ENCODE assay signal across 10 cellular contexts in the genomic region with DNA sequence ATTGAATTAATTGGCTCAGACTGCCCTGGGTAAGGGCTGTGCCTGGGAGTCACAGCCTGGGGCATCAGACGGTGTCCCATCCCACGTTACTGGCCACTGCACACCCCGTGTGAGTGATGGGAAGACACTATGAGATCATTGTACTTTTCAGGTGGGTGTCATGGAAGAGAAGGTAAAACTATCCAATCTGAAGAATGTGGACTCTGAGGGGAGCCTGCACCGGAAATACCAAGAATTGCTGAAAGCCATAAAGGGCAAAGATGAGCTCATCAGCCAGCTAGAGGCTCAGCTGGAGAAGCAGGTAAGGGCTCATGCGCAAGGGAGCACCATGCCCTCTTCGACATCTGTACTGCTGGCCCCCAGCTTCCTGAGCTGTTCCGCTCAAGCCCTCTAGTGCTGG. TPM values are rescaled to one million over a fixed set of nuclear protein-coding genes. Genes with fewer than 3 reads are reported as not detected.
DNase-seq lines count a peak whose midpoint lies in the region; ATAC-seq, FAIRE-seq and TF ChIP-seq lines count a peak whose summit lies in the region.
"Had no signal": no experiment of that assay in that cellular context is flagged by ENCODE, and none has a peak within 500 bp of the region (broad histone marks: within the 10 kb centered on the region; RNA-seq: fewer than 3 reads in every experiment).

No MANE protein-coding gene starts in this region.

- TF ChIP-seq POLR2A in A549 (IDR thresholded peaks at IDR 0.05; ENCODE audit: low read length) = no peak

- H3K4me2 ChIP-seq in A549 = no peak overlapping the region

- peaks cover 0 to 17% of the 10 kb centered on the region in 2 experiments; a peak in 2 of 3 replicates for H3K36me3 ChIP-seq in HEK293 (ENCODE audit: control insufficient read depth in 2 of 2, insufficient read depth in 1 of 2, low read length in 2 of 2)

- TF ChIP-seq RAD21 in A549 (conservative IDR thresholded peaks at IDR 0.05 in 1 of 2, IDR thresholded peaks at IDR 0.05 in 1 of 2) = no peak

- H3K9me3 ChIP-seq in A549 (no peaks in the 10 kb centered on the region), HEK293 (ENCODE audit: control insufficient read depth, insufficient read depth, low read depth, low read length) (no peaks in the 10 kb centered on the region)

- no peak overlapping the region for H3K4me3 ChIP-seq in A549
- H3K4me3 ChIP-seq in HEK293 (ENCODE audit: low read depth, low read length) = no peak overlapping the region
- H3K4me3 ChIP-seq: skin epidermis had no signal

- peaks cover 9% of the 10 kb centered on the region; the same call in 1 of the 3 replicates for H3K4me1 ChIP-seq in A549
- H3K4me1 ChIP-seq in HEK293 (ENCODE audit: control insufficient read depth, insufficient read depth, low read length) = no peaks in the 10 kb centered on the region; the same call in 1 of the 2 replicates

- DNase-seq in A549 (ENCODE audit: low read depth in 1 of 2, low spot score in 1 of 2) = peak in 1 of 2 experiments; percentile 11
- peak; percentile 53 for DNase-seq in amniotic epithelial cell (ENCODE audit: low read depth)
- peak; percentile 63 for DNase-seq in iris pigment epithelial cell (ENCODE audit: low read depth)
- DNase-seq in SKM-1 treated with dmso at 0.1 percent for 144 hours (lab: John Stamatoyannopoulos, UW; ENCODE audit: unreplicated experiment) = no peak
- DNase-seq in central memory CD4-positive, alpha-beta T cell = no peak
- DNase-seq in activated CD8-positive, alpha-beta memory T cell treated with anti-CD3 and anti-CD28 coated beads, Interleukin-2, amount 50 U/mL, for 4 hours = no peak
- no peak for DNase-seq in NCI-H2227 treated with DMSO at 0.1 percent for 48 hours (lab: John Stamatoyannopoulos, UW)
- DNase-seq: cortex of kidney had no signal

- H3K27ac ChIP-seq in A549 (no peak overlapping the region; a peak in 1 of 6 replicates), HEK293 (ENCODE audit: extremely low read depth, low read depth, low read length) (no peak overlapping the region)
- H3K27ac ChIP-seq: skin epidermis had no signal

- POLR2A ChIA-PET in A549 (lab: Yijun Ruan, JAX) = no interaction called here
- POLR2A ChIA-PET in HEK293 (lab: Yijun Ruan, JAX) = interaction anchor here (1.2 to 2.1 kb wide), 5 partner anchors 14 to 138 kb away, joined by 4 to 10 read pairs (median 8); a partner anchor contains a TSS

- 77% methylated on average over 7 of the region's 7 CpGs for WGBS in A549 (ENCODE audit: missing lambda C conversion rate)

- peak; percentile 39 to 57; a peak in 4 of 6 replicates for ATAC-seq in A549

- TF ChIP-seq CTCF in A549 (IDR thresholded peaks at IDR 0.05) (no peak), HEK293 (tag by site-specific recombination; IDR thresholded peaks at IDR 0.05) (no peak)

- no peak for TF ChIP-seq EP300 in A549 (IDR thresholded peaks at IDR 0.05)

- FAIRE-seq in A549 (lab: Jason Lieb, UNC) = no peak

- CTCF ChIA-PET in A549 (lab: Yijun Ruan, JAX) = interaction anchor here (1.0 to 31.9 kb wide), 6 partner anchors 11 to 134 kb away, joined by 3 to 517 read pairs (median 18); no protein-coding TSS in a partner anchor
- CTCF ChIA-PET in HEK293 (lab: Yijun Ruan, JAX) = interaction anchor here (0.9 to 4.3 kb wide), 7 partner anchors 10 to 197 kb away, joined by 4 to 45 read pairs (median 5); a partner anchor contains a TSS

TF ChIP-seq in A549, 52 proteins besides CTCF, POLR2A, EP300 and RAD21 (continues in another document):
- no peak for TF ChIP-seq EHMT2 (IDR thresholded peaks at IDR 0.05; ENCODE audit: low read depth)
- no peak for TF ChIP-seq HOXA7 (CRISPR knock-in tag; IDR thresholded peaks at IDR 0.05)
- TF ChIP-seq KDM5A (IDR thresholded peaks at IDR 0.05) = no peak
- TF ChIP-seq RNF2 (IDR thresholded peaks at IDR 0.05; ENCODE audit: borderline replicate concordance, low read depth) = no peak
- TF ChIP-seq BHLHE40 (IDR thresholded peaks at IDR 0.05; ENCODE audit: low read depth, low read length) = no peak
- TF ChIP-seq, protein P1, sequence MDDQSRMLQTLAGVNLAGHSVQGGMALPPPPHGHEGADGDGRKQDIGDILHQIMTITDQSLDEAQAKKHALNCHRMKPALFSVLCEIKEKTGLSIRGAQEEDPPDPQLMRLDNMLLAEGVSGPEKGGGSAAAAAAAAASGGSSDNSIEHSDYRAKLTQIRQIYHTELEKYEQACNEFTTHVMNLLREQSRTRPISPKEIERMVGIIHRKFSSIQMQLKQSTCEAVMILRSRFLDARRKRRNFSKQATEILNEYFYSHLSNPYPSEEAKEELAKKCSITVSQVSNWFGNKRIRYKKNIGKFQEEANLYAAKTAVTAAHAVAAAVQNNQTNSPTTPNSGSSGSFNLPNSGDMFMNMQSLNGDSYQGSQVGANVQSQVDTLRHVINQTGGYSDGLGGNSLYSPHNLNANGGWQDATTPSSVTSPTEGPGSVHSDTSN (IDR thresholded peaks at IDR 0.05) = no peak
- no peak for TF ChIP-seq RFX5 (IDR thresholded peaks at IDR 0.05)
- TF ChIP-seq MAZ (IDR thresholded peaks at IDR 0.05; ENCODE audit: borderline replicate concordance, low read depth, low read length) = no peak
- TF ChIP-seq, protein P2, sequence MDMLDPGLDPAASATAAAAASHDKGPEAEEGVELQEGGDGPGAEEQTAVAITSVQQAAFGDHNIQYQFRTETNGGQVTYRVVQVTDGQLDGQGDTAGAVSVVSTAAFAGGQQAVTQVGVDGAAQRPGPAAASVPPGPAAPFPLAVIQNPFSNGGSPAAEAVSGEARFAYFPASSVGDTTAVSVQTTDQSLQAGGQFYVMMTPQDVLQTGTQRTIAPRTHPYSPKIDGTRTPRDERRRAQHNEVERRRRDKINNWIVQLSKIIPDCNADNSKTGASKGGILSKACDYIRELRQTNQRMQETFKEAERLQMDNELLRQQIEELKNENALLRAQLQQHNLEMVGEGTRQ (IDR thresholded peaks at IDR 0.05) = no peak
- no peak for TF ChIP-seq KDM1A (IDR thresholded peaks at IDR 0.05; ENCODE audit: low read depth)
- TF ChIP-seq HOXB5 (CRISPR knock-in tag; IDR thresholded peaks at IDR 0.05) = no peak

TF ChIP-seq in HEK293, 187 proteins besides CTCF, POLR2A, EP300 and RAD21:
- TF ChIP-seq ZNF843 (tag by site-specific recombination; IDR thresholded peaks at IDR 0.05) (no peak), ZNF629 (tag by site-specific recombination; IDR thresholded peaks at IDR 0.05) (0 out of 2 replicates have a peak, but pooled peaks have one; percentile 38), ZIC2 (tag by site-specific recombination; IDR thresholded peaks at IDR 0.05) (peak; percentile 22; the same call in 1 of the 2 replicates), WT1 (tag by site-specific recombination; IDR thresholded peaks at IDR 0.05) (no peak), ZNF394 (tag by site-specific recombination; IDR thresholded peaks at IDR 0.05; ENCODE audit: borderline replicate concordance) (peak; percentile 37; the same call in 1 of the 2 replicates)
- TF ChIP-seq, protein P3, sequence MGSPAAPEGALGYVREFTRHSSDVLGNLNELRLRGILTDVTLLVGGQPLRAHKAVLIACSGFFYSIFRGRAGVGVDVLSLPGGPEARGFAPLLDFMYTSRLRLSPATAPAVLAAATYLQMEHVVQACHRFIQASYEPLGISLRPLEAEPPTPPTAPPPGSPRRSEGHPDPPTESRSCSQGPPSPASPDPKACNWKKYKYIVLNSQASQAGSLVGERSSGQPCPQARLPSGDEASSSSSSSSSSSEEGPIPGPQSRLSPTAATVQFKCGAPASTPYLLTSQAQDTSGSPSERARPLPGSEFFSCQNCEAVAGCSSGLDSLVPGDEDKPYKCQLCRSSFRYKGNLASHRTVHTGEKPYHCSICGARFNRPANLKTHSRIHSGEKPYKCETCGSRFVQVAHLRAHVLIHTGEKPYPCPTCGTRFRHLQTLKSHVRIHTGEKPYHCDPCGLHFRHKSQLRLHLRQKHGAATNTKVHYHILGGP (tag by site-specific recombination; IDR thresholded peaks at IDR 0.05) = 0 out of 2 replicates have a peak, but pooled peaks have one; percentile 17

RNA-seq across cellular contexts. Expression of a gene that starts 24.0 kb away (rescaled TPM):
- polyA plus RNA-seq in A549 (2011; rRNA removed) (5.1 and 6.7 TPM in 2 replicates), A549 (2017; fragmentation: RNase III; extraction: RNeasy Plus Mini Kit Qiagen cat#74134 plus additional on column Dnase treatment) (3.2 to 3.9 TPM (median 3.5 TPM) in 3 replicates)
- 3.4 and 4.3 TPM in 2 replicates for polyA plus RNA-seq in A549 (2012; cell fraction: cytosol; rRNA removed)
- polyA plus RNA-seq in A549 (2012; cell fraction: nucleus; rRNA removed) = 25.3 and 25.5 TPM in 2 replicates
- 4.8 and 6.6 TPM in 2 replicates for polyA minus RNA-seq in A549 (2011; rRNA and poly(A)+ RNA removed)

RNA-seq across cellular contexts. Expression of a gene that starts 43.0 kb away (rescaled TPM):
- 37.2 and 46.2 TPM in 2 replicates for polyA plus RNA-seq in A549 (2011; rRNA removed)
- polyA plus RNA-seq in A549 (2012; cell fraction: cytosol; rRNA removed) = 44.9 and 53.7 TPM in 2 replicates
- 26.9 and 29.9 TPM in 2 replicates for polyA plus RNA-seq in A549 (2012; cell fraction: nucleus; rRNA removed)
- 19.3 to 21.1 TPM (median 20.1 TPM) in 3 replicates for polyA plus RNA-seq in A549 (2017; fragmentation: RNase III; extraction: RNeasy Plus Mini Kit Qiagen cat#74134 plus additional on column Dnase treatment)
- 16.4 and 19.9 TPM in 2 replicates for polyA minus RNA-seq in A549 (2011; rRNA and poly(A)+ RNA removed)

Comparison
In these comparisons a context has a peak if more than half of its experiments do, and no peak if none do; other contexts are left out.
1. DNase-seq: peak in amniotic epithelial cell (single experiment) and iris pigment epithelial cell (single experiment); none in SKM-1 treated with dmso at 0.1 percent for 144 hours (single experiment), central memory CD4-positive, alpha-beta T cell (single experiment), activated CD8-positive, alpha-beta memory T cell treated with anti-CD3 and anti-CD28 coated beads, Interleukin-2, amount 50 U/mL, for 4 hours (single experiment) and NCI-H2227 treated with DMSO at 0.1 percent for 48 hours (single experiment).